Comparison of ENCODE assay signal across 14 cellular contexts in the genomic region with DNA sequence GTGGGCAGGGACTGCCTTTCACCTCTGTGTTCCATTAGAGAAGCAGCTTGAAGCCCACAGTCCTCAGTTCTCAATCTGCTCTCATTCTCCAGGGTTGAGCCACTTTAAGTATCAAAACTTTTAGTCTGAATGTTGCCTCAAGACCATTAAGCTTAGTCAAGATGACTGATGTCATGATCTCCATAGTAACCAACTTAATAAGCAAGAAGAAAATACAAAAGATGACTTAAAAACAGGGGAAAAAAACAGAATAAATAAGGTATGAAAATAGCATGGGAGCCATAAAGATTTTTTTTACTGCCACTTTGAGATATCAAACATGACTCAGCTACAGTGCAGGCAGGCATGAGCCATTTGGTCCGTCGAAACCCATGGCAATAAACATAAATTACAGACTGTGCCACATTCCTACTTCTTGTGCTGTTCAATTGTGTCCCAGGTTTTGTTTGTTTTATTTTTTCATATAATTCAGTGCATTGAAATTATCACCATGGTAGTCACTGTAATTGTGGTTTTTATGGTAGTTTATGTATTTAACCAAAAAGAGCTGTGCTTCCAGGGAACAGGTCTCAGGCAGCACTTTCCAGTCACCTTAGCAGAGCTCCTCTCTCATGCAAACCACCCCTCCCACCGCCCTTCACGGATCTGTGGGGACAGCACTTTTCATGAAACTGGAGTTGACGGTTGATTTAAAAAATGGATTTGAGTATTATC.
A peak's percentile ranks its signal among the peaks of the same experiment; 100 is the strongest.
DNase-seq lines count a peak whose midpoint lies in the region; ATAC-seq and TF ChIP-seq lines count a peak whose summit lies in the region.
"Had no signal": no experiment of that assay in that cellular context is flagged by ENCODE, and none has a peak within 500 bp of the region (broad histone marks: within the 10 kb centered on the region; RNA-seq: fewer than 3 reads in every experiment).

No MANE protein-coding gene starts in this region.

- no peak overlapping the region for H3K27ac ChIP-seq in tibial artery
- H3K27ac ChIP-seq: HL-60 had no signal

- TF ChIP-seq CTCF in tibial artery (IDR thresholded peaks at IDR 0.05) = no peak
- no peak for TF ChIP-seq CTCF in GM10248 (IDR thresholded peaks at IDR 0.05; ENCODE audit: control extremely low read depth, extremely low read depth, low read depth, missing control alignments)

- DNase-seq in COLO668 (lab: John Stamatoyannopoulos, UW; ENCODE audit: unreplicated experiment) = peak; percentile 56
- DNase-seq in HEK293T (ENCODE audit: extremely low spot score) = peak; percentile 38
- DNase-seq in OCI-M1 (lab: John Stamatoyannopoulos, UW) = peak; percentile 3
- peak; percentile 30 to 54 for DNase-seq in left colon
- DNase-seq in germinal center (ENCODE audit: low spot score) = no peak
- DNase-seq in tibial artery = no peak
- no peak for DNase-seq in medulla oblongata (ENCODE audit: extremely low spot score)
- no peak for DNase-seq in GM10248 (ENCODE audit: extremely low spot score)
- DNase-seq: activated T-cell treated with anti-CD3 and anti-CD28 coated beads, Interleukin-2, amount 50 U/mL, for 4 hours; anterior cingulate cortex; NCI-H1092 had no signal

- no peaks in the 10 kb centered on the region for H3K36me3 ChIP-seq in tibial artery

- peaks cover 0 to 3% of the 10 kb centered on the region in 2 donors for H3K27me3 ChIP-seq in tibial artery

- peak; percentile 96 for ATAC-seq in left colon
- ATAC-seq: activated T-cell treated with anti-CD3 and anti-CD28 coated beads, Interleukin-2, amount 50 U/mL, for 4 hours; WTC11 had no signal

- CTCF ChIA-PET in HEK293T (lab: Yijun Ruan, JAX) = interaction anchor here (0.6 to 0.8 kb wide), 2 partner anchors 26 to 122 kb away, joined by 3 to 5 read pairs; no protein-coding TSS in a partner anchor
- CTCF ChIA-PET in GM10248 (lab: Yijun Ruan, JAX) = interaction anchor here (3.0 kb wide), 1 partner anchor 26 kb away, joined by 14 read pairs; no protein-coding TSS in a partner anchor

- no peaks in the 10 kb centered on the region for H3K9me3 ChIP-seq in tibial artery

- POLR2A ChIA-PET in HEK293T (lab: Yijun Ruan, JAX) (no interaction called here), GM10248 (lab: Yijun Ruan, JAX) (no interaction called here)

- intact Hi-C loops in left colon (cut with DNase I, micrococcal nuclease) = no loop called here
- intact Hi-C loops in tibial artery (cut with DNase I; ENCODE audit: low total_unique reads) = no loop called here

- H3K4me3 ChIP-seq in tibial artery = no peak overlapping the region
- H3K4me3 ChIP-seq: skin epidermis had no signal

- peaks cover 0 to 4% (median 0%) of the 10 kb centered on the region in 4 donors for H3K4me1 ChIP-seq in tibial artery

TF ChIP-seq in HEK293T, 16 proteins besides CTCF, POLR2A, EP300 and RAD21:
- TF ChIP-seq, protein P1, sequence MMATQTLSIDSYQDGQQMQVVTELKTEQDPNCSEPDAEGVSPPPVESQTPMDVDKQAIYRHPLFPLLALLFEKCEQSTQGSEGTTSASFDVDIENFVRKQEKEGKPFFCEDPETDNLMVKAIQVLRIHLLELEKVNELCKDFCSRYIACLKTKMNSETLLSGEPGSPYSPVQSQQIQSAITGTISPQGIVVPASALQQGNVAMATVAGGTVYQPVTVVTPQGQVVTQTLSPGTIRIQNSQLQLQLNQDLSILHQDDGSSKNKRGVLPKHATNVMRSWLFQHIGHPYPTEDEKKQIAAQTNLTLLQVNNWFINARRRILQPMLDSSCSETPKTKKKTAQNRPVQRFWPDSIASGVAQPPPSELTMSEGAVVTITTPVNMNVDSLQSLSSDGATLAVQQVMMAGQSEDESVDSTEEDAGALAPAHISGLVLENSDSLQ (IDR thresholded peaks at IDR 0.05) = peak; percentile 82
- TF ChIP-seq FOXA1 (IDR thresholded peaks at IDR 0.05) (no peak), CTBP1 (IDR thresholded peaks at IDR 0.05; ENCODE audit: borderline replicate concordance) (peak; percentile 45; the same call in 1 of the 2 replicates), SP1 (IDR thresholded peaks at IDR 0.05) (no peak), ZNF384 (IDR thresholded peaks at IDR 0.05) (peak; percentile 67)

Comparison
In these comparisons a context has a peak if more than half of its experiments do, and no peak if none do; other contexts are left out.
1. DNase-seq: peak in COLO668 (single experiment), HEK293T (single experiment), OCI-M1 (single experiment) and left colon (2 of 2); none in germinal center (single experiment), tibial artery (0 of 2), medulla oblongata (single experiment) and GM10248 (single experiment).